ENCODE assay signal across 20 cellular contexts in the genomic region with DNA sequence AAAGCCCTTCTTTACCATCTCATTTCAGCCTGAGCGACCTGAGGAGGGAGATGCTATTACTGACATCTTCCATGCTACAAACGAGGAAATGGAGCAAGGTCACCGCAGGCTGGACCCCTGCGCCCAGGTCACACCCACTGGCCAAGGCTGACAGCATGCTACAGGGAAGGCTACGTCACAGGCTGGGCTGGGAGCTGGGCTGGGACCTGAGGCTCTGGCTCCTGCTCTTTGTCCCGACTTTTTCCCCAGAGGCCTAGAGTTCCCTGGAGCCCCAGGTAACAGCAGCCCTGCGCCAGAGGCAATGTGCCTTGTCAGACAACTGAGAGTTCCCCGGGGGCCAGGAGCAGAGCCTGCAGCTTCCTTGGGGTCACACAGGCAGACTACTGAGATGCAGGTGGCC.
DNase-seq lines count a peak whose midpoint lies in the region; ATAC-seq and TF ChIP-seq lines count a peak whose summit lies in the region.
"Had no signal": no experiment of that assay in that cellular context is flagged by ENCODE, and none has a peak within 500 bp of the region (broad histone marks: within the 10 kb centered on the region; RNA-seq: fewer than 3 reads in every experiment).

No MANE protein-coding gene starts in this region.

- H3K4me1 ChIP-seq in heart left ventricle, result peaks cover 0 to 78% (median 36%) of the 10 kb centered on the region in 12 donors

- no peaks in the 10 kb centered on the region for H3K27me3 ChIP-seq in heart left ventricle
- H3K27me3 ChIP-seq in WERI-Rb-1 (ENCODE audit: insufficient read depth, low read depth, severe bottlenecking), result no peaks in the 10 kb centered on the region

- no peak for TF ChIP-seq POLR2A in heart left ventricle (IDR thresholded peaks at IDR 0.05)

- ATAC-seq in heart left ventricle, result no peak
- ATAC-seq in Right ventricle myocardium inferior, result no peak
- ATAC-seq in memory B cell (ENCODE audit: low read depth), result no peak
- no peak for ATAC-seq in stimulated activated memory B cell treated with anti-CD40 and anti-IgM and Interleukin-4, amounts not matched to agents 10 μg/mL and 1 μg/mL and 100 μg/mL, for 72 hours
- ATAC-seq in GM21515 (IDR thresholded peaks at IDR 0.05; ENCODE audit: unreplicated experiment), result no peak

- intact Hi-C loops in heart left ventricle (cut with DNase I), result loop anchor here in 3 of 10 donors (10.0 kb wide), 2 partner anchors 91 to 121 kb away; no protein-coding TSS in a partner anchor
- intact Hi-C loops in Right ventricle myocardium inferior (cut with DNase I), result no loop called here

- H3K4me1 Mint-ChIP-seq in memory B cell, result peaks cover 57% of the 10 kb centered on the region
- H3K4me1 Mint-ChIP-seq in stimulated activated memory B cell treated with anti-CD40 and anti-IgM and Interleukin-4, amounts not matched to agents 10 μg/mL and 1 μg/mL and 100 μg/mL, for 72 hours, result peaks cover 90% of the 10 kb centered on the region

- H3K36me3 ChIP-seq in heart left ventricle, result no peaks in the 10 kb centered on the region
- H3K36me3 ChIP-seq in WERI-Rb-1, result peaks cover 33% of the 10 kb centered on the region

- H3K4me3 ChIP-seq in heart left ventricle (no peak overlapping the region), WERI-Rb-1 (ENCODE audit: low read depth, low read length) (peak overlapping the region; percentile 56)
- H3K4me3 ChIP-seq: GM23248 had no signal

- H3K9me3 Mint-ChIP-seq in memory B cell, result no peaks in the 10 kb centered on the region
- peaks cover 6% of the 10 kb centered on the region for H3K9me3 Mint-ChIP-seq in stimulated activated memory B cell treated with anti-CD40 and anti-IgM and Interleukin-4, amounts not matched to agents 10 μg/mL and 1 μg/mL and 100 μg/mL, for 72 hours
- H3K9me3 Mint-ChIP-seq: CD4-positive, alpha-beta memory T cell had no signal

- TF ChIP-seq CTCF in heart left ventricle (IDR thresholded peaks at IDR 0.05) (no peak), WERI-Rb-1 (IDR thresholded peaks at IDR 0.05; ENCODE audit: low read depth, low read length) (no peak)

- H3K27ac Mint-ChIP-seq in memory B cell, result peak overlapping the region; percentile 67
- H3K27ac Mint-ChIP-seq in stimulated activated memory B cell treated with anti-CD40 and anti-IgM and Interleukin-4, amounts not matched to agents 10 μg/mL and 1 μg/mL and 100 μg/mL, for 72 hours, result peak overlapping the region; percentile 75

- no peak overlapping the region for H3K4me3 Mint-ChIP-seq in memory B cell
- H3K4me3 Mint-ChIP-seq in stimulated activated memory B cell treated with anti-CD40 and anti-IgM and Interleukin-4, amounts not matched to agents 10 μg/mL and 1 μg/mL and 100 μg/mL, for 72 hours, result no peak overlapping the region

- H3K27ac ChIP-seq in heart left ventricle (peak overlapping the region in 9 of 12 donors; percentile 9 to 85 (median 53)), WERI-Rb-1 (peak overlapping the region; percentile 97)
- H3K27ac ChIP-seq: GM23248 had no signal

- DNase-seq in heart left ventricle, result no peak
- no peak for DNase-seq in Right ventricle myocardium inferior (ENCODE audit: missing footprints)
- DNase-seq in WERI-Rb-1, result no peak
- no peak for DNase-seq in memory B cell (ENCODE audit: low spot score in 2 of 2)
- DNase-seq in HUDEP-2 (lab: John Stamatoyannopoulos, UW; ENCODE audit: unreplicated experiment in 76 of 76), result no peak
- DNase-seq in NCI-H2107 (lab: John Stamatoyannopoulos, UW), result no peak
- DNase-seq: CD4-positive, alpha-beta memory T cell; DND-41; GDM1; GM23248; KBM-7; NCI-H146; NCI-H2081 treated with DMSO at 0.1 percent for 48 hours; NCI-H2227 treated with DMSO at 0.1 percent for 48 hours; NCI-H524 treated with DMSO at 0.1 percent for 48 hours; NK-92 treated with Interleukin-12 subunit alpha and Interleukin-12 subunit beta, amount 100 ng/mL, for 24 hours; OCI-M1; RPMI8226 had no signal

- H3K27me3 Mint-ChIP-seq in memory B cell, result no peaks in the 10 kb centered on the region
- H3K27me3 Mint-ChIP-seq in stimulated activated memory B cell treated with anti-CD40 and anti-IgM and Interleukin-4, amounts not matched to agents 10 μg/mL and 1 μg/mL and 100 μg/mL, for 72 hours, result no peaks in the 10 kb centered on the region
- H3K27me3 Mint-ChIP-seq: CD4-positive, alpha-beta memory T cell had no signal

- H3K36me3 Mint-ChIP-seq in memory B cell, result peaks cover 13% of the 10 kb centered on the region
- H3K36me3 Mint-ChIP-seq in stimulated activated memory B cell treated with anti-CD40 and anti-IgM and Interleukin-4, amounts not matched to agents 10 μg/mL and 1 μg/mL and 100 μg/mL, for 72 hours, result peaks cover 9% of the 10 kb centered on the region

- WGBS in heart left ventricle, 4 donors, result 73 to 82% (median 79%) methylated on average over 7 to 8 of the region's 8 CpGs

- H3K9me3 ChIP-seq in heart left ventricle, result no peaks in the 10 kb centered on the region
- H3K9me3 ChIP-seq in WERI-Rb-1 (ENCODE audit: severe bottlenecking), result no peaks in the 10 kb centered on the region
